Comparison of ENCODE assay signal across 1 cellular context in genomic region chr3:47133641-47134040, GRCh38.
TF ChIP-seq lines count a peak whose summit lies in the region.

No MANE protein-coding gene starts in this region.

TF ChIP-seq in endothelial cell of umbilical vein, 7 proteins besides CTCF, POLR2A, EP300 and RAD21:
- TF ChIP-seq FOS (IDR thresholded peaks at IDR 0.05; ENCODE audit: borderline replicate concordance, insufficient read depth, low read length) (no peak), MYC (IDR thresholded peaks at IDR 0.05; ENCODE audit: low read depth, low read length) (no peak), GATA2 (IDR thresholded peaks at IDR 0.05; ENCODE audit: insufficient read depth, insufficient read length, low read depth, low read length) (no peak), MAX (IDR thresholded peaks at IDR 0.05; ENCODE audit: insufficient read depth, insufficient read length) (no peak), EZH2 (IDR thresholded peaks at IDR 0.05; ENCODE audit: borderline replicate concordance, low read depth, low read length, severe bottlenecking) (no peak), POLR2AphosphoS5 (IDR thresholded peaks at IDR 0.05; ENCODE audit: insufficient read depth, low read depth, low read length) (no peak), JUN (IDR thresholded peaks at IDR 0.05; ENCODE audit: borderline replicate concordance, insufficient read depth, insufficient read length, low read depth) (no peak)
